ENCODE assay signal across 8 cellular contexts in the genomic region with DNA sequence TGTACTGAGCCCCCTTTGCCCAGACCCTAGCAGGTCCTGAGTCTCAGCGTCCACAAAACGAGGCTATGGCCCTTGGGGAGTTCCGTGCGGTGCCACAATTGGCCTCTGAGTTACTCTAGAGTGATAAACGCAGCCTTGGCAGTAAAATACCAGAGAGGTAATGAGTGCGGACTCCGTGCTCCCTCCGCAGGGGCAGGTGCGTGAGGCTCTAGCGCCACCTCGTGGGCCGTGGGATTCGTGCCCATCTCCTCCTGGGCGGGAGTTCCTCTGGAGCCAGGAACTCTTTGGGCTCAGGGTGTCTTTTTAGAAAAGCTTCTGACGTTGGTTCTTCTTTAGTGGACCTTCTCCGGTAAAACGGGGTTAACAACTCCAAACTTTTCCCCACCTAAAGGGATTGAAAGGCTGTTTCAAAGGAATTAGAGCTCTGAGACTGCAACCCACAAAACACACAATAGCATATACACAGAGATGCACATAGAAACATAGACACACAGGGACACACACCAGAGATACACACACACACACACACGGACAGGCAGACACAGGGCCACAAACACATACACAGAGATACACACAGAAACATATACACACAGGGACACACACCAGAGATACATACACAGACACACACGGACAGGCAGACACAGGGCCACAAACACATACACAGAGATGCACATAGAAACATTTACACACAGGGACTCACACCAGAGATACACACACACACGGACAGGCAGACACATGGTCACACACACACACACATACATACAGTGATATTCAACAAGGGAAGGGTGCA.
DNase-seq lines count a peak whose midpoint lies in the region; ATAC-seq, FAIRE-seq and TF ChIP-seq lines count a peak whose summit lies in the region.

No MANE protein-coding gene starts in this region.

- no peaks in the 10 kb centered on the region for H3K4me1 ChIP-seq in CD4-positive, CD25-positive, alpha-beta regulatory T cell (ENCODE audit: control insufficient read depth, insufficient read depth, low read length, poor library complexity, severe bottlenecking)
- H3K4me1 ChIP-seq in GM23248 (ENCODE audit: insufficient read depth): peaks cover 20% of the 10 kb centered on the region
- H3K4me1 ChIP-seq in astrocyte (ENCODE audit: insufficient read depth, low read length): peaks cover 17% of the 10 kb centered on the region
- H3K4me1 ChIP-seq in hepatocyte (ENCODE audit: insufficient read depth): peaks cover 12% of the 10 kb centered on the region
- peaks cover 35% of the 10 kb centered on the region for H3K4me1 ChIP-seq in skeletal muscle satellite cell (ENCODE audit: control insufficient read depth, insufficient read depth, low read length)

- H3K36me3 ChIP-seq in CD4-positive, CD25-positive, alpha-beta regulatory T cell (ENCODE audit: control insufficient read depth, insufficient read depth, low read length): no peaks in the 10 kb centered on the region
- H3K36me3 ChIP-seq in GM23248 (ENCODE audit: low read depth): no peaks in the 10 kb centered on the region
- H3K36me3 ChIP-seq in astrocyte (ENCODE audit: insufficient read depth, low read length): no peaks in the 10 kb centered on the region
- no peaks in the 10 kb centered on the region for H3K36me3 ChIP-seq in hepatocyte (replicated peaks; ENCODE audit: insufficient read depth, low read depth)
- no peaks in the 10 kb centered on the region for H3K36me3 ChIP-seq in skeletal muscle satellite cell (ENCODE audit: insufficient read depth, low read length)

- H4K20me1 ChIP-seq in GM23248 (ENCODE audit: insufficient read depth) (no peaks in the 10 kb centered on the region), astrocyte (ENCODE audit: insufficient read depth, low read length) (no peaks in the 10 kb centered on the region), hepatocyte (ENCODE audit: insufficient read depth, poor library complexity, severe bottlenecking) (no peaks in the 10 kb centered on the region)

- peaks cover 0 to 5% (median 0%) of the 10 kb centered on the region in 4 donors for H3K4me1 Mint-ChIP-seq in CD4-positive, CD25-positive, alpha-beta regulatory T cell
- H3K4me1 Mint-ChIP-seq in astrocyte (ENCODE audit: low read depth, unreplicated experiment): peaks cover 16% of the 10 kb centered on the region

- no peak overlapping the region for H3K4me2 ChIP-seq in GM23248 (ENCODE audit: unreplicated experiment)
- H3K4me2 ChIP-seq in astrocyte (ENCODE audit: low read length): no peak overlapping the region
- H3K4me2 ChIP-seq in hepatocyte: no peak overlapping the region
- H3K4me2 ChIP-seq in skeletal muscle satellite cell (ENCODE audit: low read length): no peak overlapping the region

- no peaks in the 10 kb centered on the region for H3K27me3 ChIP-seq in CD4-positive, CD25-positive, alpha-beta regulatory T cell (ENCODE audit: control insufficient read depth, insufficient read depth, low read length)
- no peaks in the 10 kb centered on the region for H3K27me3 ChIP-seq in GM23248 (replicated peaks; ENCODE audit: insufficient read depth)
- peaks cover 4% of the 10 kb centered on the region for H3K27me3 ChIP-seq in astrocyte (ENCODE audit: insufficient read depth, low read length)
- H3K27me3 ChIP-seq in hepatocyte: no peaks in the 10 kb centered on the region
- peaks cover 11% of the 10 kb centered on the region for H3K27me3 ChIP-seq in skeletal muscle satellite cell (ENCODE audit: control insufficient read depth, insufficient read depth, low read length)

- H3K36me3 Mint-ChIP-seq in CD4-positive, CD25-positive, alpha-beta regulatory T cell: no peaks in the 10 kb centered on the region
- H3K36me3 Mint-ChIP-seq in astrocyte (ENCODE audit: low read depth, unreplicated experiment): no peaks in the 10 kb centered on the region

- peak overlapping the region; percentile 49; the same call in 1 of the 2 replicates for H2AFZ ChIP-seq in GM23248
- no peak overlapping the region for H2AFZ ChIP-seq in astrocyte (ENCODE audit: low read depth, low read length)
- H2AFZ ChIP-seq in hepatocyte: no peak overlapping the region

- peaks cover 13% of the 10 kb centered on the region for H3F3A ChIP-seq in GM23248 (ENCODE audit: insufficient read depth)

- H3K27ac Mint-ChIP-seq in CD4-positive, CD25-positive, alpha-beta regulatory T cell: no peak overlapping the region
- H3K27ac Mint-ChIP-seq in astrocyte (ENCODE audit: unreplicated experiment): peak overlapping the region; percentile 4

- H3K9me3 Mint-ChIP-seq in CD4-positive, CD25-positive, alpha-beta regulatory T cell: peaks cover 0 to 2% (median 0%) of the 10 kb centered on the region in 7 donors
- peaks cover 6% of the 10 kb centered on the region for H3K9me3 Mint-ChIP-seq in astrocyte (ENCODE audit: unreplicated experiment)

- H3K9me2 ChIP-seq in GM23248 (ENCODE audit: insufficient read depth): no peaks in the 10 kb centered on the region
- H3K9me2 ChIP-seq in hepatocyte (replicated peaks; ENCODE audit: insufficient read depth): no peaks in the 10 kb centered on the region

- H3K4me3 ChIP-seq in CD4-positive, CD25-positive, alpha-beta regulatory T cell (ENCODE audit: low read depth, low read length): no peak overlapping the region
- H3K4me3 ChIP-seq in GM23248 (no peak overlapping the region), astrocyte (ENCODE audit: insufficient read depth, low read depth, low read length) (no peak overlapping the region), hepatocyte (no peak overlapping the region), skeletal muscle satellite cell (ENCODE audit: low read length) (no peak overlapping the region)

- FAIRE-seq in astrocyte (lab: Jason Lieb, UNC): no peak

- in situ Hi-C loops in GM23248 (cut with MboI): no loop called here

- peaks cover 0 to 2% of the 10 kb centered on the region in 2 experiments for H3K9me3 ChIP-seq in CD4-positive, CD25-positive, alpha-beta regulatory T cell (ENCODE audit: control insufficient read depth in 2 of 2, low read length in 2 of 2)
- H3K9me3 ChIP-seq in GM23248 (ENCODE audit: low read depth) (no peaks in the 10 kb centered on the region), astrocyte (ENCODE audit: insufficient read depth, low read depth, low read length) (no peaks in the 10 kb centered on the region), hepatocyte (ENCODE audit: low read depth) (no peaks in the 10 kb centered on the region), skeletal muscle satellite cell (replicated peaks; ENCODE audit: low read length) (no peaks in the 10 kb centered on the region)

- TF ChIP-seq CTCF in astrocyte (IDR thresholded peaks at IDR 0.05; ENCODE audit: insufficient read depth, low read depth, low read length) (peak; percentile 92), hepatocyte (IDR thresholded peaks at IDR 0.05; ENCODE audit: poor library complexity) (peak; percentile 94)

- H3K27ac ChIP-seq in CD4-positive, CD25-positive, alpha-beta regulatory T cell (ENCODE audit: insufficient read depth, low read length, poor library complexity, severe bottlenecking): no peak overlapping the region
- H3K27ac ChIP-seq in GM23248: no peak overlapping the region
- H3K27ac ChIP-seq in astrocyte (ENCODE audit: low read depth, low read length): no peak overlapping the region
- H3K27ac ChIP-seq in hepatocyte: no peak overlapping the region

- DNase-seq in CD4-positive, CD25-positive, alpha-beta regulatory T cell: peak; percentile 12 to 50 (median 31)
- peak; percentile 87 for DNase-seq in GM23248
- peak; percentile 67 for DNase-seq in NCI-H146 (lab: John Stamatoyannopoulos, UW)
- DNase-seq in T-helper 22 cell (ENCODE audit: low read depth): peak; percentile 13
- DNase-seq in astrocyte (ENCODE audit: low read depth): peak; percentile 47
- peak; percentile 88 for DNase-seq in hepatocyte (ENCODE audit: low spot score)

- 7% methylated on average over 20 of the region's 20 CpGs for WGBS in GM23248 (ENCODE audit: low coverage in 1 of 2, low lambda C conversion rate in 2 of 2, missing lambda C conversion rate in 2 of 2), 2 experiments
- 10% methylated on average over 20 of the region's 20 CpGs for WGBS in hepatocyte (ENCODE audit: low lambda C conversion rate, missing lambda C conversion rate)

- H3K27me3 Mint-ChIP-seq in CD4-positive, CD25-positive, alpha-beta regulatory T cell: peaks cover 4% of the 10 kb centered on the region
- H3K27me3 Mint-ChIP-seq in astrocyte (ENCODE audit: low read depth, unreplicated experiment): peaks cover 17% of the 10 kb centered on the region

- H3K9ac ChIP-seq in GM23248: no peak overlapping the region
- H3K9ac ChIP-seq in astrocyte (ENCODE audit: low read length): no peak overlapping the region
- peak overlapping the region; percentile 42 for H3K9ac ChIP-seq in skeletal muscle satellite cell (ENCODE audit: low read depth, low read length)

- no peaks in the 10 kb centered on the region for H3K79me2 ChIP-seq in GM23248 (ENCODE audit: insufficient read depth)
- no peaks in the 10 kb centered on the region for H3K79me2 ChIP-seq in astrocyte (ENCODE audit: insufficient read depth, low read length)
- no peaks in the 10 kb centered on the region for H3K79me2 ChIP-seq in hepatocyte

- no peak overlapping the region for H3K4me3 Mint-ChIP-seq in CD4-positive, CD25-positive, alpha-beta regulatory T cell
- no peak overlapping the region for H3K4me3 Mint-ChIP-seq in astrocyte (ENCODE audit: unreplicated experiment)

- peak in 1 of 2 donors; percentile 41 for ATAC-seq in CD4-positive, CD25-positive, alpha-beta regulatory T cell (ENCODE audit: low read depth in 2 of 2)
- no peak for ATAC-seq in GM18868 (IDR thresholded peaks at IDR 0.05; ENCODE audit: unreplicated experiment)

Comparison
In these comparisons a context has a peak if more than half of its experiments do, and no peak if none do; other contexts are left out.
1. DNase-seq: peak in every context shown above with its lines; median percentile 88 in hepatocyte; 87 in GM23248; 67 in NCI-H146; 47 in astrocyte; 31 in CD4-positive, CD25-positive, alpha-beta regulatory T cell; 13 in T-helper 22 cell.